ENCODE assay signal across 25 cellular contexts in the genomic region with DNA sequence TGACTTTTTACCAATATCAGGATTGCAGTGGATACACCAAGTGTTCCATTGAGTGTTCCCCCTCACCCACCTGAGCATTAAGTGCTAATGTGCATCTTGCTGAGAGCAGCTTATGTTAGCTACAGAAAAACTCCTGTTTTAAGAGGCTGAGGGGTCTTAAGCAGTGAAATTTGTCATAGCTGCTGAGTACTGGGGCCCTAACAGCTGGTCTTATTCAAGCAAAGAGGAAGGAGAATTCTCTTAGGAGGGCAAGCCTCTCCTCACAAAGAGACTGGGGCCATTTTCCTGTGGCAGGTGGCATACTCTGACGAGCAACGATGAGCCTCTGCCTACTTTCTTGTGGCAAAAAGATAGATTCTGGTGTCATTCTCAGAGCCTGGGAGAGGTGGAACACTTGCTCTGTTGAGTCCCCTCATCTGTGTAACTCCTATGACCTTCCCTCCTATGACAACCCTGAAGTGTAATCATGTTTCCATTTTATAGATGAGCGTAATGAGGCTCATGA. TPM values are rescaled to one million over a fixed set of nuclear protein-coding genes. Genes with fewer than 3 reads are reported as not detected.
DNase-seq lines count a peak whose midpoint lies in the region; ATAC-seq and TF ChIP-seq lines count a peak whose summit lies in the region.
"Had no signal": no experiment of that assay in that cellular context is flagged by ENCODE, and none has a peak within 500 bp of the region (broad histone marks: within the 10 kb centered on the region; RNA-seq: fewer than 3 reads in every experiment).

No MANE protein-coding gene starts in this region.

- RAD21 ChIA-PET in HCT116 (lab: Charles Lee; ENCODE audit: low non-redundant PET in 1 of 2, low total read pairs in 2 of 2, uncharacterized antibody in 2 of 2, unreplicated experiment in 2 of 2), result no interaction called here

- BruUV-seq in HCT116 (replicated peaks; lab: Mats Ljungman, UMichigan), result no TSS peak
- no TSS peak for BruUV-seq in PC-3 (replicated peaks; lab: Mats Ljungman, UMichigan)

- DNase-seq in HCT116 (ENCODE audit: low read depth, low spot score) (no peak), PC-3 (no peak), glutamatergic neuron (no peak), NCI-H1092 (lab: John Stamatoyannopoulos, UW) (no peak)
- DNase-seq: BE2C; Caco-2; CD4-positive, alpha-beta memory T cell; DND-41; MM.1S; NCI-H1048; NCI-H1436; NCI-H1930; NCI-H2227 treated with DMSO at 0.1 percent for 48 hours; NCI-H510A; NCI-H82; OCI-M1; SIG-M5; SK-N-SH had no signal

- H2AFZ ChIP-seq in HCT116 (ENCODE audit: low read depth, low read length, poor library complexity, severe bottlenecking) (no peak overlapping the region), PC-3 (ENCODE audit: low read length) (no peak overlapping the region)
- H2AFZ ChIP-seq: GM23338 had no signal

- peaks cover 45% of the 10 kb centered on the region for H3K4me1 Mint-ChIP-seq in glutamatergic neuron (ENCODE audit: low read depth, unreplicated experiment)

- H4K20me1 ChIP-seq in HCT116 (ENCODE audit: insufficient read depth), result no peaks in the 10 kb centered on the region
- H4K20me1 ChIP-seq in PC-3 (ENCODE audit: low read length), result no peaks in the 10 kb centered on the region

- H3F3A ChIP-seq in PC-3 (ENCODE audit: low read length, unreplicated experiment), result peaks cover 10% of the 10 kb centered on the region

- H3K9ac ChIP-seq in HCT116 (ENCODE audit: low read length) (no peak overlapping the region), PC-3 (ENCODE audit: low read length) (no peak overlapping the region)
- H3K9ac ChIP-seq: SK-N-SH had no signal

- CTCF ChIA-PET in HCT116 (lab: Charles Lee) (no interaction called here), PC-3 (lab: Charles Lee) (no interaction called here)

- ATAC-seq in HCT116 (no peak), PC-3 (no peak), HG02840 (IDR thresholded peaks at IDR 0.05; ENCODE audit: low FRiP score, unreplicated experiment) (no peak), HG02642 (IDR thresholded peaks at IDR 0.05; ENCODE audit: poor library complexity, unreplicated experiment) (no peak)
- ATAC-seq: GM23338, K562 had no signal

- H3K36me3 Mint-ChIP-seq in glutamatergic neuron (ENCODE audit: unreplicated experiment), result no peaks in the 10 kb centered on the region
- H3K36me3 Mint-ChIP-seq: CD4-positive, alpha-beta memory T cell had no signal

- H3K4me1 ChIP-seq in HCT116 (ENCODE audit: control insufficient read depth in 1 of 2, insufficient read depth in 2 of 2, low read length in 2 of 2) (peaks cover 68 to 73% of the 10 kb centered on the region in 2 experiments), PC-3 (ENCODE audit: insufficient read depth, low read length) (peaks cover 82% of the 10 kb centered on the region), thymus (ENCODE audit: control insufficient read depth, insufficient read depth, low read length) (peaks cover 70% of the 10 kb centered on the region)
- H3K4me1 ChIP-seq: BE2C had no signal

- no peak overlapping the region for H3K4me3 Mint-ChIP-seq in glutamatergic neuron (ENCODE audit: unreplicated experiment)
- H3K4me3 Mint-ChIP-seq: CD4-positive, alpha-beta memory T cell; GM23338 had no signal

- peak overlapping the region; percentile 73 for H3K4me2 ChIP-seq in HCT116 (ENCODE audit: low read length)
- H3K4me2 ChIP-seq in PC-3 (ENCODE audit: low read length), result 0 out of 2 replicates have a peak overlapping the region, but pooled peaks have one; percentile 23
- H3K4me2 ChIP-seq: GM23338 had no signal

- H3K27ac ChIP-seq in HCT116 (ENCODE audit: low read depth, low read length) (no peak overlapping the region), PC-3 (ENCODE audit: low read length) (no peak overlapping the region), thymus (ENCODE audit: low read depth) (peak overlapping the region; percentile 43)
- H3K27ac ChIP-seq: RWPE1 had no signal

- intact Hi-C loops in HCT116 (cut with micrococcal nuclease), result no loop called here
- intact Hi-C loops in PC-3 (cut with micrococcal nuclease), result no loop called here

- H3K79me2 ChIP-seq in HCT116 (ENCODE audit: insufficient read depth, low read length) (peaks cover 88% of the 10 kb centered on the region), PC-3 (ENCODE audit: low read length) (peaks cover 79% of the 10 kb centered on the region)

- H3K27me3 ChIP-seq in HCT116 (ENCODE audit: insufficient read depth, low read length) (no peaks in the 10 kb centered on the region), PC-3 (ENCODE audit: low read length) (no peaks in the 10 kb centered on the region), thymus (ENCODE audit: control insufficient read depth, insufficient read depth) (no peaks in the 10 kb centered on the region)
- H3K27me3 ChIP-seq: BE2C had no signal

- no peaks in the 10 kb centered on the region for H3K9me3 Mint-ChIP-seq in glutamatergic neuron (ENCODE audit: unreplicated experiment)
- H3K9me3 Mint-ChIP-seq: GM23338 had no signal

- H3K27me3 Mint-ChIP-seq in glutamatergic neuron (ENCODE audit: unreplicated experiment), result peaks cover 2% of the 10 kb centered on the region
- H3K27me3 Mint-ChIP-seq: CD4-positive, alpha-beta memory T cell had no signal

- H3K9me2 ChIP-seq in HCT116 (ENCODE audit: insufficient read depth), result no peaks in the 10 kb centered on the region
- no peaks in the 10 kb centered on the region for H3K9me2 ChIP-seq in PC-3 (replicated peaks; ENCODE audit: low read length)
- H3K9me2 ChIP-seq: SK-N-SH had no signal

- H3K4me3 ChIP-seq in HCT116 (replicated peaks in 1 of 2; ENCODE audit: low read depth in 1 of 2, low read length in 2 of 2), result peak overlapping the region in 1 of 2 experiments; percentile 39; a peak in 1 of 4 replicates
- H3K4me3 ChIP-seq in PC-3 (ENCODE audit: low read length), result no peak overlapping the region
- no peak overlapping the region for H3K4me3 ChIP-seq in thymus (ENCODE audit: low read length)
- H3K4me3 ChIP-seq: GM23338, HAP-1, K562 had no signal

- POLR2A ChIA-PET in HCT116 (lab: Charles Lee) (no interaction called here), PC-3 (lab: Charles Lee; ENCODE audit: unreplicated experiment) (interaction anchor here (0.6 kb wide), 1 partner anchor 390 kb away, joined by 3 read pairs; no protein-coding TSS in a partner anchor)

- WGBS in thymus, result 38% methylated on average over 3 of the region's 3 CpGs

- H3K27ac Mint-ChIP-seq in glutamatergic neuron (ENCODE audit: unreplicated experiment), result peak overlapping the region; percentile 17
- H3K27ac Mint-ChIP-seq: CD4-positive, alpha-beta memory T cell; GM23338 had no signal

- TF ChIP-seq POLR2A in HCT116 (IDR thresholded peaks at IDR 0.05; ENCODE audit: borderline replicate concordance, extremely low read depth, insufficient read depth, insufficient read length), result no peak

- no peaks in the 10 kb centered on the region for H3K36me3 ChIP-seq in HCT116 (ENCODE audit: control insufficient read depth in 1 of 2, insufficient read depth in 2 of 2, low read length in 2 of 2)
- no peaks in the 10 kb centered on the region; the same call in 1 of the 2 replicates for H3K36me3 ChIP-seq in PC-3 (ENCODE audit: low read depth, low read length)
- no peaks in the 10 kb centered on the region for H3K36me3 ChIP-seq in thymus (ENCODE audit: control insufficient read depth, insufficient read depth)
- H3K36me3 ChIP-seq: HAP-1 had no signal

- TF ChIP-seq CTCF in HCT116 (IDR thresholded peaks at IDR 0.05 in 2 of 3, conservative IDR thresholded peaks at IDR 0.05 in 1 of 3; ENCODE audit: borderline replicate concordance in 1 of 3, insufficient read depth in 1 of 3, low read depth in 2 of 3, low read length in 2 of 3), result no peak
- no peak for TF ChIP-seq CTCF in PC-3 (conservative IDR thresholded peaks at IDR 0.05; ENCODE audit: low read depth, low read length)
- TF ChIP-seq CTCF in glutamatergic neuron (IDR thresholded peaks at IDR 0.05; ENCODE audit: partially characterized antibody, unreplicated experiment), result no peak

- H3K9me3 ChIP-seq in HCT116 (ENCODE audit: control insufficient read depth in 1 of 2, insufficient read depth in 1 of 2, low read depth in 1 of 2, low read length in 2 of 2) (no peaks in the 10 kb centered on the region), PC-3 (ENCODE audit: low read length) (no peaks in the 10 kb centered on the region), thymus (ENCODE audit: control insufficient read depth) (no peaks in the 10 kb centered on the region)
- H3K9me3 ChIP-seq: BE2C, Caco-2, HAP-1, SK-N-SH had no signal

- TF ChIP-seq RAD21 in HCT116 (IDR thresholded peaks at IDR 0.05; ENCODE audit: low read depth), result no peak

TF ChIP-seq in HCT116, 20 proteins besides CTCF, POLR2A, EP300 and RAD21 (continues in another document):
- TF ChIP-seq EZH2phosphoT487 (IDR thresholded peaks at IDR 0.05; ENCODE audit: borderline replicate concordance), result no peak
- no peak for TF ChIP-seq CEBPB (IDR thresholded peaks at IDR 0.05; ENCODE audit: low read depth)
- no peak for TF ChIP-seq SP1 (IDR thresholded peaks at IDR 0.05; ENCODE audit: low read depth)
- TF ChIP-seq, protein P1, sequence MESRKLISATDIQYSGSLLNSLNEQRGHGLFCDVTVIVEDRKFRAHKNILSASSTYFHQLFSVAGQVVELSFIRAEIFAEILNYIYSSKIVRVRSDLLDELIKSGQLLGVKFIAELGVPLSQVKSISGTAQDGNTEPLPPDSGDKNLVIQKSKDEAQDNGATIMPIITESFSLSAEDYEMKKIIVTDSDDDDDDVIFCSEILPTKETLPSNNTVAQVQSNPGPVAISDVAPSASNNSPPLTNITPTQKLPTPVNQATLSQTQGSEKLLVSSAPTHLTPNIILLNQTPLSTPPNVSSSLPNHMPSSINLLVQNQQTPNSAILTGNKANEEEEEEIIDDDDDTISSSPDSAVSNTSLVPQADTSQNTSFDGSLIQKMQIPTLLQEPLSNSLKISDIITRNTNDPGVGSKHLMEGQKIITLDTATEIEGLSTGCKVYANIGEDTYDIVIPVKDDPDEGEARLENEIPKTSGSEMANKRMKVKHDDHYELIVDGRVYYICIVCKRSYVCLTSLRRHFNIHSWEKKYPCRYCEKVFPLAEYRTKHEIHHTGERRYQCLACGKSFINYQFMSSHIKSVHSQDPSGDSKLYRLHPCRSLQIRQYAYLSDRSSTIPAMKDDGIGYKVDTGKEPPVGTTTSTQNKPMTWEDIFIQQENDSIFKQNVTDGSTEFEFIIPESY (IDR thresholded peaks at IDR 0.05; ENCODE audit: extremely low read depth, insufficient replicate concordance, low read length), result no peak
- no peak for TF ChIP-seq POLR2AphosphoS5 (IDR thresholded peaks at IDR 0.05; ENCODE audit: low read depth, low read length)
- TF ChIP-seq EZH2 (IDR thresholded peaks at IDR 0.05), result no peak
- TF ChIP-seq YY1 (IDR thresholded peaks at IDR 0.05; ENCODE audit: extremely low read depth, insufficient replicate concordance, low read depth, low read length), result no peak
- no peak for TF ChIP-seq TCF7L2 (IDR thresholded peaks at IDR 0.05; ENCODE audit: borderline replicate concordance, extremely low read depth, insufficient read depth, insufficient read length)
- TF ChIP-seq CBX3 (IDR thresholded peaks at IDR 0.05; ENCODE audit: low read depth), result no peak
- TF ChIP-seq SRF (IDR thresholded peaks at IDR 0.05; ENCODE audit: low read depth), result no peak
- TF ChIP-seq SIN3A (IDR thresholded peaks at IDR 0.05; ENCODE audit: low read depth), result no peak

RNA-seq across cellular contexts. Expression of a gene that starts 53.2 kb away (rescaled TPM):
- 62.6 TPM for total RNA-seq in HCT116 (2021; ENCODE audit: unreplicated experiment)
- 33.2 and 33.7 TPM in 2 replicates for polyA plus RNA-seq in HCT116 (2012)
- 16.2 and 18.1 TPM in 2 replicates for total RNA-seq in PC-3 (2014; rRNA removed)
- total RNA-seq in glutamatergic neuron (ENCODE audit: unreplicated experiment), result 54.5 TPM
- 17.0 TPM for polyA plus RNA-seq in thymus
